ENCODE assay signal across 10 cellular contexts in genomic region chr3:20038679-20039078, GRCh38. TPM values are rescaled to one million over a fixed set of nuclear protein-coding genes. Genes with fewer than 3 reads are reported as not detected.
DNase-seq lines count a peak whose midpoint lies in the region; ATAC-seq and TF ChIP-seq lines count a peak whose summit lies in the region.
"Had no signal": no experiment of that assay in that cellular context is flagged by ENCODE, and none has a peak within 500 bp of the region (broad histone marks: within the 10 kb centered on the region; RNA-seq: fewer than 3 reads in every experiment).

No MANE protein-coding gene starts in this region.

- TF ChIP-seq CTCF in left ventricle myocardium inferior (IDR thresholded peaks at IDR 0.05; ENCODE audit: borderline replicate concordance): no peak
- no peak for TF ChIP-seq CTCF in body of pancreas (IDR thresholded peaks at IDR 0.05)
- TF ChIP-seq CTCF in uterus (IDR thresholded peaks at IDR 0.05): no peak

- TF ChIP-seq POLR2A in body of pancreas (IDR thresholded peaks at IDR 0.05) (no peak), uterus (IDR thresholded peaks at IDR 0.05) (no peak)

- H3K36me3 ChIP-seq in left ventricle myocardium inferior: no peaks in the 10 kb centered on the region
- H3K36me3 ChIP-seq in body of pancreas (replicated peaks in 1 of 2; ENCODE audit: insufficient read depth in 1 of 2, low read depth in 2 of 2): no peaks in the 10 kb centered on the region
- H3K36me3 ChIP-seq in muscle layer of duodenum (ENCODE audit: control insufficient read depth in 1 of 2, insufficient read depth in 2 of 2, low read length in 2 of 2): no peaks in the 10 kb centered on the region
- H3K36me3 ChIP-seq in uterus: no peaks in the 10 kb centered on the region

- H3K4me1 ChIP-seq in left ventricle myocardium inferior (peaks cover 54% of the 10 kb centered on the region), body of pancreas (peaks cover 32% of the 10 kb centered on the region), muscle layer of duodenum (ENCODE audit: control insufficient read depth in 1 of 2, insufficient read depth in 2 of 2, low read length in 2 of 2) (peaks cover 8 to 22% of the 10 kb centered on the region in 2 donors), uterus (peaks cover 0 to 15% of the 10 kb centered on the region in 2 donors)

- H3K27me3 ChIP-seq in left ventricle myocardium inferior (ENCODE audit: low read depth) (no peaks in the 10 kb centered on the region), body of pancreas (no peaks in the 10 kb centered on the region), muscle layer of duodenum (ENCODE audit: low read depth, low read length) (no peaks in the 10 kb centered on the region), uterus (no peaks in the 10 kb centered on the region)

- intact Hi-C loops in left ventricle myocardium inferior (cut with micrococcal nuclease): no loop called here
- intact Hi-C loops in left cardiac atrium (cut with DNase I): loop anchor here in 1 of 2 donors (5.0 kb wide), 2 partner anchors 91 to 149 kb away; partner anchors contain the start of genes RAB5A and SGO1
- intact Hi-C loops in body of pancreas (cut with DNase I): no loop called here
- intact Hi-C loops in uterus (cut with DNase I; ENCODE audit: low total_unique reads): no loop called here

- H3K4me3 ChIP-seq in left ventricle myocardium inferior (peak overlapping the region; percentile 94), body of pancreas (peak overlapping the region in 1 of 2 donors; percentile 44), muscle layer of duodenum (ENCODE audit: low read depth in 1 of 2, low read length in 2 of 2) (peak overlapping the region; percentile 62 to 79), uterus (peak overlapping the region; percentile 81 to 94)

- ATAC-seq in left cardiac atrium: no peak
- ATAC-seq in body of pancreas: no peak
- no peak for ATAC-seq in GM18873 (IDR thresholded peaks at IDR 0.05; ENCODE audit: low FRiP score, unreplicated experiment)

- no peak for DNase-seq in left ventricle myocardium inferior
- no peak for DNase-seq in left cardiac atrium
- DNase-seq in body of pancreas: no peak
- DNase-seq in uterus: no peak
- no peak for DNase-seq in NCI-H446 (lab: John Stamatoyannopoulos, UW)
- DNase-seq in NCI-H128 (lab: John Stamatoyannopoulos, UW; ENCODE audit: unreplicated experiment): no peak
- DNase-seq: DMS79, RPMI8226 had no signal

- WGBS in body of pancreas, 2 donors: 15 to 21% methylated on average over 6 of the region's 6 CpGs

- H3K9me3 ChIP-seq in left ventricle myocardium inferior (replicated peaks) (no peaks in the 10 kb centered on the region), body of pancreas (no peaks in the 10 kb centered on the region), muscle layer of duodenum (ENCODE audit: control insufficient read depth in 1 of 2, low read length in 2 of 2) (no peaks in the 10 kb centered on the region), uterus (no peaks in the 10 kb centered on the region)

- H3K27ac ChIP-seq in left ventricle myocardium inferior (replicated peaks) (peak overlapping the region; percentile 99), body of pancreas (peak overlapping the region in 3 of 4 donors; percentile 93 to 99 (median 95)), muscle layer of duodenum (ENCODE audit: low read length) (peak overlapping the region; percentile 68), uterus (peak overlapping the region; percentile 96 to 99)

RNA-seq across cellular contexts. Expression of gene KAT2B, which starts 1.6 kb away (rescaled TPM):
- total RNA-seq in left ventricle myocardium inferior (94.3 TPM), left cardiac atrium (10 to 100 TPM; 59.8 to 73.3 TPM), body of pancreas (10 to 100 TPM; 14.5 to 25.2 TPM), uterus (10 to 100 TPM; 12.8 to 52.1 (median 35.2) TPM)

RNA-seq across cellular contexts. Expression of gene PP2D1, which starts 26.6 kb away (rescaled TPM):
- total RNA-seq in left ventricle myocardium inferior (not detected), left cardiac atrium (not detected), body of pancreas (not detected), uterus (not detected)
